21 cellular contexts compared by ENCODE assay signal in genomic region chr7:100394077-100394476, GRCh38.
"Had no signal": no experiment of that assay in that cellular context is flagged by ENCODE, and none has a peak within 500 bp of the region (broad histone marks: within the 10 kb centered on the region; RNA-seq: fewer than 3 reads in every experiment).

No MANE protein-coding gene starts in this region.

- ATAC-seq: activated T-cell treated with anti-CD3 and anti-CD28 coated beads, Interleukin-2, amount 50 U/mL, for 72 hours; heart right ventricle; natural killer cell; stimulated activated naive CD8-positive, alpha-beta T cell treated with anti-CD3 and anti-CD28 coated beads, Interleukin-15, Interleukin-2, amounts not matched to agents 100 U/mL and 50 U/mL, for 24 hours had no signal

- H3K36me3 Mint-ChIP-seq: activated naive CD8-positive, alpha-beta T cell treated with anti-CD3 and anti-CD28 coated beads for 36 hours; natural killer cell had no signal

- H3K9me3 Mint-ChIP-seq: activated naive CD8-positive, alpha-beta T cell treated with anti-CD3 and anti-CD28 coated beads for 36 hours; activated T-cell treated with anti-CD3 and anti-CD28 coated beads, Interleukin-2, amount 50 U/mL, for 72 hours; natural killer cell had no signal

- H3K27ac Mint-ChIP-seq: activated naive CD8-positive, alpha-beta T cell treated with anti-CD3 and anti-CD28 coated beads for 36 hours; activated T-cell treated with anti-CD3 and anti-CD28 coated beads, Interleukin-2, amount 50 U/mL, for 72 hours; natural killer cell; progenitor cell of endocrine pancreas had no signal

- H3K4me3 ChIP-seq: esophagus squamous epithelium, heart right ventricle, tibial nerve had no signal

- H3K4me3 Mint-ChIP-seq: activated naive CD8-positive, alpha-beta T cell treated with anti-CD3 and anti-CD28 coated beads for 36 hours; activated T-cell treated with anti-CD3 and anti-CD28 coated beads, Interleukin-2, amount 50 U/mL, for 72 hours; natural killer cell had no signal

- H3K27me3 ChIP-seq: esophagus squamous epithelium, tibial nerve had no signal

- DNase-seq: activated CD4-positive, alpha-beta T cell treated with anti-CD3 and anti-CD28 coated beads, Interleukin-2, amount 50 U/mL, for 4 hours; activated CD4-positive, CD25-positive, alpha-beta regulatory T cell treated with anti-CD3 and anti-CD28 coated beads, Interleukin-2, amount 50 U/mL, for 72 hours; activated effector memory CD4-positive, alpha-beta T cell treated with anti-CD3 and anti-CD28 coated beads, Interleukin-2, amount 50 U/mL, for 16 hours; activated naive CD8-positive, alpha-beta T cell treated with anti-CD3 and anti-CD28 coated beads for 36 hours; activated T-cell treated with anti-CD3 and anti-CD28 coated beads, Interleukin-2, amount 50 U/mL, for 72 hours; amniotic stem cell; dermis blood vessel endothelial cell; effector memory CD4-positive, alpha-beta T cell; esophagus squamous epithelium; heart right ventricle; kidney glomerular epithelial cell; mesenchymal stem cell; natural killer cell; nucleus accumbens; stimulated activated CD4-positive, alpha-beta T cell treated with anti-CD3 and anti-CD28 coated beads, Interleukin-12 subunit alpha, Interleukin-12 subunit beta, amount 100 ng/mL, for 4 hours; stimulated activated CD4-positive, alpha-beta T cell treated with anti-CD3 and anti-CD28 coated beads, Interleukin-1b, Interleukin-23, amount 100 ng/mL, for 48 hours; stimulated activated naive CD8-positive, alpha-beta T cell treated with anti-CD3 and anti-CD28 coated beads, Interleukin-15, Interleukin-2, amounts not matched to agents 100 U/mL and 50 U/mL, for 24 hours; T-helper 1 cell; T1000 had no signal

- H3K9me3 ChIP-seq: esophagus squamous epithelium, heart right ventricle, tibial nerve had no signal

- H3K36me3 ChIP-seq: esophagus squamous epithelium had no signal

- H3K27ac ChIP-seq: esophagus squamous epithelium, tibial nerve had no signal
